27 cellular contexts compared by ENCODE assay signal in the genomic region with DNA sequence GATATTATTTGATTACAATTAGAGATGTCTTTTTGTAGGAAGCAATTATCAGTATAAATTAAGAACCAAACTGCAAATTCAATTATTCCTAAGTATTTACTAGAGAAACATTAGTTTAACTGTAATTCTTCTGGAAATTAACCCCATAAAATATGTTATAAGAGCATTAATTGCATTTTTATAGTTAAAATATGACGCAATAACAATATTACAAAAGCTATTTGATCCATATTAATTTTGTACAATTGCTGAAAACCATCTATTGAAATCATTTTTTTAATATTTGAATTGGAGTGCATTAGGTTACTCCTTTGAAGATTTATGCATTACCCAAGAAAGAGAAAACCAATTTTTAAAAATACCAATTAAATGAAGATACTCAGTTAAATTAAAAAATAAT.
DNase-seq lines count a peak whose midpoint lies in the region; ATAC-seq, FAIRE-seq and TF ChIP-seq lines count a peak whose summit lies in the region.
"Had no signal": no experiment of that assay in that cellular context is flagged by ENCODE, and none has a peak within 500 bp of the region (broad histone marks: within the 10 kb centered on the region; RNA-seq: fewer than 3 reads in every experiment).

No MANE protein-coding gene starts in this region.

- TF ChIP-seq POLR2A in HepG2 (IDR thresholded peaks at IDR 0.05; ENCODE audit: insufficient read depth in 1 of 2, low read depth in 2 of 2, low read length in 2 of 2) (no peak), right lobe of liver (IDR thresholded peaks at IDR 0.05) (no peak), tibial nerve (IDR thresholded peaks at IDR 0.05) (no peak)

- POLR2A ChIA-PET in HepG2 (lab: Yijun Ruan, JAX) (no interaction called here), PC-3 (lab: Charles Lee; ENCODE audit: unreplicated experiment) (interaction anchor here (0.6 kb wide), 1 partner anchor 18 kb away, joined by 4 read pairs; no protein-coding TSS in a partner anchor)

- H3K4me1 ChIP-seq in HepG2 (ENCODE audit: insufficient read depth, low read length) (no peaks in the 10 kb centered on the region), right lobe of liver (no peaks in the 10 kb centered on the region), PC-3 (ENCODE audit: insufficient read depth, low read length) (peaks cover 22% of the 10 kb centered on the region), tibial nerve (no peaks in the 10 kb centered on the region)
- H3K4me1 ChIP-seq: BE2C, BLaER1 had no signal

- H3K9me3 ChIP-seq in HepG2 (ENCODE audit: low read length) (no peaks in the 10 kb centered on the region), right lobe of liver (no peaks in the 10 kb centered on the region), PC-3 (ENCODE audit: low read length) (no peaks in the 10 kb centered on the region), tibial nerve (no peaks in the 10 kb centered on the region)
- H3K9me3 ChIP-seq: BE2C, BLaER1 had no signal

- no peak overlapping the region for H2AFZ ChIP-seq in HepG2 (ENCODE audit: low read length)
- no peak overlapping the region for H2AFZ ChIP-seq in PC-3 (ENCODE audit: low read length)

- H3K36me3 ChIP-seq in HepG2 (replicated peaks in 1 of 2; ENCODE audit: control insufficient read depth in 1 of 2, insufficient read depth in 2 of 2, low read length in 2 of 2) (no peaks in the 10 kb centered on the region), right lobe of liver (no peaks in the 10 kb centered on the region), PC-3 (ENCODE audit: low read depth, low read length) (no peaks in the 10 kb centered on the region), tibial nerve (no peaks in the 10 kb centered on the region)
- H3K36me3 ChIP-seq: BE2C, BLaER1 had no signal

- DNase-seq in HepG2 (ENCODE audit: low spot score) (no peak), right lobe of liver (no peak), PC-3 (no peak), epithelial cell of prostate (ENCODE audit: low read depth, low spot score) (no peak), tibial nerve (ENCODE audit: low spot score in 2 of 2) (no peak)
- DNase-seq: 8988T; ACHN; BE2C; C1 segment of cervical spinal cord; CD4-positive, alpha-beta memory T cell; CD4-positive, CD25-positive, alpha-beta regulatory T cell; CD8-positive, alpha-beta memory T cell; COR-L47; DMS 273 treated with DMSO at 0.1 percent for 48 hours; DMS153; DMS53; DMS79; DND-41; EL; GDM1 had no signal

- H3K79me2 ChIP-seq in HepG2 (ENCODE audit: insufficient read depth, low read length) = no peaks in the 10 kb centered on the region
- H3K79me2 ChIP-seq in PC-3 (ENCODE audit: low read length) = no peaks in the 10 kb centered on the region

- H3K4me3 ChIP-seq in HepG2 (replicated peaks in 1 of 3; ENCODE audit: insufficient read depth in 1 of 3, low read depth in 2 of 3, low read length in 3 of 3) = no peak overlapping the region
- no peak overlapping the region for H3K4me3 ChIP-seq in right lobe of liver
- no peak overlapping the region for H3K4me3 ChIP-seq in PC-3 (ENCODE audit: low read length)
- no peak overlapping the region for H3K4me3 ChIP-seq in tibial nerve
- H3K4me3 ChIP-seq: BLaER1, GM12878 had no signal

- H3K4me2 ChIP-seq in HepG2 (ENCODE audit: low read depth, low read length) (no peak overlapping the region), PC-3 (ENCODE audit: low read length) (peak overlapping the region; percentile 6)
- H3K4me2 ChIP-seq: BLaER1 had no signal

- in situ Hi-C loops in HepG2 (cut with HindIII; ENCODE audit: extremely low pct_ligation_motif_present, low pct_unique_long_range_greater_than_20kb) = no loop called here

- TF ChIP-seq CTCF in HepG2 (CRISPR knock-in tag; IDR thresholded peaks at IDR 0.05) = no peak
- no peak for TF ChIP-seq CTCF in right lobe of liver (IDR thresholded peaks at IDR 0.05)
- no peak for TF ChIP-seq CTCF in PC-3 (conservative IDR thresholded peaks at IDR 0.05; ENCODE audit: low read depth, low read length)
- TF ChIP-seq CTCF in tibial nerve (IDR thresholded peaks at IDR 0.05) = no peak

- ATAC-seq in HepG2 (no peak), right lobe of liver (no peak), PC-3 (no peak), GM18870 (IDR thresholded peaks at IDR 0.05; ENCODE audit: unreplicated experiment) (no peak), GM18873 (IDR thresholded peaks at IDR 0.05; ENCODE audit: low FRiP score, unreplicated experiment) (no peak)
- ATAC-seq: GM12878 had no signal

- H3F3A ChIP-seq in PC-3 (ENCODE audit: low read length, unreplicated experiment) = no peaks in the 10 kb centered on the region

- H3K9ac ChIP-seq in HepG2 (ENCODE audit: insufficient read depth, low read depth, low read length) (no peak overlapping the region), PC-3 (ENCODE audit: low read length) (no peak overlapping the region)
- H3K9ac ChIP-seq: BLaER1 had no signal

- H4K20me1 ChIP-seq in HepG2 (ENCODE audit: insufficient read depth, low read length) (no peaks in the 10 kb centered on the region), PC-3 (ENCODE audit: low read length) (no peaks in the 10 kb centered on the region)
- H4K20me1 ChIP-seq: BLaER1 had no signal

- no peaks in the 10 kb centered on the region for H3K9me2 ChIP-seq in PC-3 (replicated peaks; ENCODE audit: low read length)

- intact Hi-C loops in HepG2 (cut with micrococcal nuclease; ENCODE audit: unreplicated experiment) = no loop called here
- intact Hi-C loops in right lobe of liver (cut with DNase I) = no loop called here
- intact Hi-C loops in PC-3 (cut with micrococcal nuclease) = no loop called here

- no peak overlapping the region for H3K27ac ChIP-seq in HepG2 (ENCODE audit: extremely low read length, insufficient read depth, low read length)
- no peak overlapping the region for H3K27ac ChIP-seq in right lobe of liver
- H3K27ac ChIP-seq in PC-3 (ENCODE audit: low read length) = no peak overlapping the region
- peak overlapping the region; percentile 86 for H3K27ac ChIP-seq in epithelial cell of prostate
- no peak overlapping the region for H3K27ac ChIP-seq in tibial nerve
- H3K27ac ChIP-seq: BLaER1 had no signal

- no peak for TF ChIP-seq RAD21 in HepG2 (CRISPR knock-in tag; IDR thresholded peaks at IDR 0.05)

- no peaks in the 10 kb centered on the region for H3K27me3 ChIP-seq in HepG2 (ENCODE audit: control insufficient read depth in 1 of 2, insufficient read depth in 2 of 2, low read length in 2 of 2)
- no peaks in the 10 kb centered on the region for H3K27me3 ChIP-seq in right lobe of liver
- no peaks in the 10 kb centered on the region for H3K27me3 ChIP-seq in PC-3 (ENCODE audit: low read length)
- no peaks in the 10 kb centered on the region for H3K27me3 ChIP-seq in tibial nerve
- H3K27me3 ChIP-seq: BE2C, BLaER1 had no signal

- TF ChIP-seq EP300 in HepG2 (IDR thresholded peaks at IDR 0.05; ENCODE audit: low read depth in 2 of 2, low read length in 2 of 2) (no peak), HepG2 (CRISPR knock-in tag; IDR thresholded peaks at IDR 0.05; ENCODE audit: borderline replicate concordance) (no peak), tibial nerve (IDR thresholded peaks at IDR 0.05) (no peak)

- no TSS peak for BruUV-seq in HepG2 (replicated peaks; lab: Mats Ljungman, UMichigan)
- BruUV-seq in PC-3 (replicated peaks; lab: Mats Ljungman, UMichigan) = no TSS peak

- CTCF ChIA-PET in HepG2 (lab: Yijun Ruan, JAX; ENCODE audit: low intra/inter-chr PET ratio, low total read pairs) = no interaction called here
- CTCF ChIA-PET in PC-3 (lab: Charles Lee) = no interaction called here

- no peak for FAIRE-seq in HepG2 (lab: Jason Lieb, UNC)
- FAIRE-seq: A204.1, GM12878, GM12892, GM18507 had no signal

- WGBS in HepG2 (ENCODE audit: low lambda C conversion rate) = 2% methylated on average over 1 of the region's 1 CpG
- WGBS in right lobe of liver (ENCODE audit: insufficient coverage, low coverage, low lambda C conversion rate, missing lambda C conversion rate) = 11% methylated on average over 1 of the region's 1 CpG
- WGBS in tibial nerve, 2 donors = 51 to 87% methylated on average over 1 of the region's 1 CpG

TF ChIP-seq in HepG2, 621 proteins besides CTCF, POLR2A, EP300 and RAD21:
- TF ChIP-seq JUN (CRISPR knock-in tag; IDR thresholded peaks at IDR 0.05) (no peak), ARNT (IDR thresholded peaks at IDR 0.05) (no peak), ATF7 (IDR thresholded peaks at IDR 0.05) (peak; percentile 42; the same call in 1 of the 2 replicates), ATF7 (CRISPR knock-in tag; IDR thresholded peaks at IDR 0.05) (no peak), ZNF709 (CRISPR knock-in tag; IDR thresholded peaks at IDR 0.05) (no peak)
